17 cellular contexts compared by ENCODE assay signal in the genomic region with DNA sequence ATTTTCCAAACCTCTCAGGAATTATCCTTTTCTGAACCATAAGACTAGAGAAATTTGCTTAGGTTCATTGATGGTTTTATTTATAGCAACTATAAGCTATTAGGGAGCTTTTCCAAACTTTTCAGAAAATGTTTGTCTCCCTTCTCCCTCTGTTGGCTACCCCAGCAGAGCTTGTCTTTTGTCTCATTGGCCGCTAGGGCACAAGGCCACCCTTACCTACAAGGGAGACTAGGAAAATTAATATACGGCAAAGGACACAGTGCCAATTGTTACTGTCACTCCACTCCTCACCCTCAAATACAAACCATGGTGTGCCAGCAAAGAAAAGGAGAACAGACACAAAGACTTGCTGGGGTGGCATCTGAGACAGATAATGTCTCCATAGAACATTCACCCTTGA.
DNase-seq lines count a peak whose midpoint lies in the region; ATAC-seq and TF ChIP-seq lines count a peak whose summit lies in the region.
"Had no signal": no experiment of that assay in that cellular context is flagged by ENCODE, and none has a peak within 500 bp of the region (broad histone marks: within the 10 kb centered on the region; RNA-seq: fewer than 3 reads in every experiment).

No MANE protein-coding gene starts in this region.

- H3K4me2 ChIP-seq in SK-N-SH (no peak overlapping the region), hepatocyte (no peak overlapping the region)

- POLR2A ChIA-PET in SK-N-SH (lab: Yijun Ruan, JAX): no interaction called here

- TF ChIP-seq CTCF in SK-N-SH (IDR thresholded peaks at IDR 0.05) (peak; percentile 21; the same call in 1 of the 2 replicates), astrocyte of the cerebellum (IDR thresholded peaks at IDR 0.05; ENCODE audit: low read depth, low read length, missing control alignments) (peak; percentile 2), prostate gland (IDR thresholded peaks at IDR 0.05) (no peak), spleen (IDR thresholded peaks at IDR 0.05 in 8 of 11, conservative IDR thresholded peaks at IDR 0.05 in 3 of 11) (no peak), hepatocyte (IDR thresholded peaks at IDR 0.05; ENCODE audit: poor library complexity) (no peak)

- H3K27me3 ChIP-seq in SK-N-SH (ENCODE audit: insufficient read depth) (peaks cover 14% of the 10 kb centered on the region), prostate gland (replicated peaks; ENCODE audit: insufficient read depth) (peaks cover 2% of the 10 kb centered on the region), spleen (replicated peaks in 1 of 7) (peaks cover 0 to 16% (median 8%) of the 10 kb centered on the region in 7 donors), hepatocyte (peaks cover 21% of the 10 kb centered on the region)

- H4K20me1 ChIP-seq in SK-N-SH (ENCODE audit: insufficient read depth) (no peaks in the 10 kb centered on the region), hepatocyte (ENCODE audit: insufficient read depth, poor library complexity, severe bottlenecking) (no peaks in the 10 kb centered on the region)

- CTCF ChIA-PET in SK-N-SH (lab: Yijun Ruan, JAX): no interaction called here

- no peaks in the 10 kb centered on the region for H3K79me2 ChIP-seq in SK-N-SH (ENCODE audit: insufficient read depth)
- no peaks in the 10 kb centered on the region for H3K79me2 ChIP-seq in hepatocyte

- peaks cover 0 to 5% of the 10 kb centered on the region in 2 experiments; a peak in 1 of 4 replicates for H3K4me1 ChIP-seq in SK-N-SH (ENCODE audit: control insufficient read depth in 1 of 2, insufficient read depth in 2 of 2, low read depth in 1 of 2, low read length in 1 of 2)
- H3K4me1 ChIP-seq in prostate gland (replicated peaks): no peaks in the 10 kb centered on the region
- H3K4me1 ChIP-seq in spleen: no peaks in the 10 kb centered on the region
- no peaks in the 10 kb centered on the region for H3K4me1 ChIP-seq in hepatocyte (ENCODE audit: insufficient read depth)
- H3K4me1 ChIP-seq: SJSA1 had no signal

- ATAC-seq in SK-N-SH treated with all-trans-retinoic acid at 6 μM for 48 hours: no peak

- no peak for TF ChIP-seq RAD21 in SK-N-SH (IDR thresholded peaks at IDR 0.05; ENCODE audit: low read length)

- no peaks in the 10 kb centered on the region for H3F3A ChIP-seq in SK-N-SH (replicated peaks; ENCODE audit: insufficient read depth)

- no peak overlapping the region for H2AFZ ChIP-seq in SK-N-SH (ENCODE audit: low read depth)
- no peak overlapping the region for H2AFZ ChIP-seq in hepatocyte

- H3K27ac ChIP-seq in SK-N-SH (ENCODE audit: low read depth in 2 of 2, low read length in 1 of 2) (no peak overlapping the region), prostate gland (no peak overlapping the region), spleen (no peak overlapping the region), hepatocyte (no peak overlapping the region)
- H3K27ac ChIP-seq: SJSA1 had no signal

- no peak overlapping the region for H3K4me3 ChIP-seq in SK-N-SH (ENCODE audit: low read depth in 2 of 2, low read length in 1 of 2)
- no peak overlapping the region for H3K4me3 ChIP-seq in astrocyte of the cerebellum (ENCODE audit: low read depth, low read length)
- no peak overlapping the region for H3K4me3 ChIP-seq in prostate gland
- H3K4me3 ChIP-seq in spleen: no peak overlapping the region
- no peak overlapping the region for H3K4me3 ChIP-seq in hepatocyte
- H3K4me3 ChIP-seq: SJSA1 had no signal

- H3K36me3 ChIP-seq in SK-N-SH (replicated peaks in 1 of 2; ENCODE audit: control insufficient read depth in 1 of 2, insufficient read depth in 2 of 2, low read length in 1 of 2): no peaks in the 10 kb centered on the region
- no peaks in the 10 kb centered on the region for H3K36me3 ChIP-seq in prostate gland
- no peaks in the 10 kb centered on the region for H3K36me3 ChIP-seq in spleen
- H3K36me3 ChIP-seq in hepatocyte (replicated peaks; ENCODE audit: insufficient read depth, low read depth): no peaks in the 10 kb centered on the region
- H3K36me3 ChIP-seq: SJSA1 had no signal

- DNase-seq in SK-N-SH: no peak
- DNase-seq in HuH-7 (ENCODE audit: low spot score): peak; percentile 22
- no peak for DNase-seq in astrocyte of the cerebellum (ENCODE audit: low read depth)
- DNase-seq in prostate gland (ENCODE audit: low spot score): no peak
- no peak for DNase-seq in stimulated activated CD4-positive, alpha-beta T cell treated with anti-CD3 and anti-CD28 coated beads, Interleukin-1b, Interleukin-23, amount 100 ng/mL, for 48 hours
- no peak for DNase-seq in spleen
- no peak for DNase-seq in hepatocyte (ENCODE audit: low spot score)
- DNase-seq: CD4-positive, alpha-beta memory T cell; GF-D8; H7; KBM-7; NCI-H1417; NCI-H187; NCI-H2227 treated with DMSO at 0.1 percent for 48 hours; NCI-H524 had no signal

- TF ChIP-seq EP300 in SK-N-SH (IDR thresholded peaks at IDR 0.05; ENCODE audit: borderline replicate concordance in 1 of 2, low read depth in 1 of 2, low read length in 1 of 2): no peak

- H3K9me2 ChIP-seq in SK-N-SH (no peaks in the 10 kb centered on the region), hepatocyte (replicated peaks; ENCODE audit: insufficient read depth) (no peaks in the 10 kb centered on the region)

- H3K9me3 ChIP-seq in SK-N-SH (no peaks in the 10 kb centered on the region), prostate gland (no peaks in the 10 kb centered on the region), spleen (peaks cover 0 to 5% (median 0%) of the 10 kb centered on the region in 8 donors), hepatocyte (ENCODE audit: low read depth) (no peaks in the 10 kb centered on the region)
- H3K9me3 ChIP-seq: SJSA1 had no signal

- 24% methylated on average over 2 of the region's 2 CpGs for WGBS in SK-N-SH (ENCODE audit: low lambda C conversion rate)
- WGBS in prostate gland: 89% methylated on average over 2 of the region's 2 CpGs
- 70 to 93% (median 84%) methylated on average over 2 of the region's 2 CpGs for WGBS in spleen, 5 donors
- WGBS in hepatocyte (ENCODE audit: low lambda C conversion rate, missing lambda C conversion rate): 89% methylated on average over 2 of the region's 2 CpGs

- no peak overlapping the region for H3K9ac ChIP-seq in SK-N-SH

- intact Hi-C loops in prostate gland (cut with DNase I) (no loop called here), spleen (cut with DNase I; ENCODE audit: low total_unique reads) (no loop called here)

- TF ChIP-seq POLR2A in prostate gland (IDR thresholded peaks at IDR 0.05): no peak
- TF ChIP-seq POLR2A in spleen (IDR thresholded peaks at IDR 0.05): no peak

- in situ Hi-C loops in astrocyte of the cerebellum (cut with HindIII; ENCODE audit: low sequenced_read_pairs): no loop called here

TF ChIP-seq in SK-N-SH, 30 proteins besides CTCF, POLR2A, EP300 and RAD21 (continues in another document):
- TF ChIP-seq ELF1 (IDR thresholded peaks at IDR 0.05) (no peak), CHD2 (IDR thresholded peaks at IDR 0.05; ENCODE audit: low read length, partially characterized antibody) (no peak), ZBTB33 (IDR thresholded peaks at IDR 0.05; ENCODE audit: borderline replicate concordance, low read depth) (no peak), FOSL2 (IDR thresholded peaks at IDR 0.05; ENCODE audit: borderline replicate concordance, low read depth) (no peak), RFX5 (IDR thresholded peaks at IDR 0.05; ENCODE audit: low read length) (no peak), TCF12 (IDR thresholded peaks at IDR 0.05) (no peak)

TF ChIP-seq in SK-N-SH treated with all-trans-retinoic acid at 6 μM for 48 hours, 23 proteins besides CTCF, POLR2A, EP300 and RAD21 (continues in another document):
- no peak for TF ChIP-seq SNAI2 (CRISPR knock-in tag; IDR thresholded peaks at IDR 0.05)
- TF ChIP-seq TSHZ2 (CRISPR knock-in tag; IDR thresholded peaks at IDR 0.05): no peak
- no peak for TF ChIP-seq PPARA (CRISPR knock-in tag; IDR thresholded peaks at IDR 0.05; ENCODE audit: borderline replicate concordance)
- no peak for TF ChIP-seq OSR1 (CRISPR knock-in tag; IDR thresholded peaks at IDR 0.05)
- no peak for TF ChIP-seq ARNTL (CRISPR knock-in tag; IDR thresholded peaks at IDR 0.05; ENCODE audit: borderline replicate concordance, low read depth)
- TF ChIP-seq, protein P1, sequence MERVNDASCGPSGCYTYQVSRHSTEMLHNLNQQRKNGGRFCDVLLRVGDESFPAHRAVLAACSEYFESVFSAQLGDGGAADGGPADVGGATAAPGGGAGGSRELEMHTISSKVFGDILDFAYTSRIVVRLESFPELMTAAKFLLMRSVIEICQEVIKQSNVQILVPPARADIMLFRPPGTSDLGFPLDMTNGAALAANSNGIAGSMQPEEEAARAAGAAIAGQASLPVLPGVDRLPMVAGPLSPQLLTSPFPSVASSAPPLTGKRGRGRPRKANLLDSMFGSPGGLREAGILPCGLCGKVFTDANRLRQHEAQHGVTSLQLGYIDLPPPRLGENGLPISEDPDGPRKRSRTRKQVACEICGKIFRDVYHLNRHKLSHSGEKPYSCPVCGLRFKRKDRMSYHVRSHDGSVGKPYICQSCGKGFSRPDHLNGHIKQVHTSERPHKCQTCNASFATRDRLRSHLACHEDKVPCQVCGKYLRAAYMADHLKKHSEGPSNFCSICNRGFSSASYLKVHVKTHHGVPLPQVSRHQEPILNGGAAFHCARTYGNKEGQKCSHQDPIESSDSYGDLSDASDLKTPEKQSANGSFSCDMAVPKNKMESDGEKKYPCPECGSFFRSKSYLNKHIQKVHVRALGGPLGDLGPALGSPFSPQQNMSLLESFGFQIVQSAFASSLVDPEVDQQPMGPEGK (CRISPR knock-in tag; IDR thresholded peaks at IDR 0.05; ENCODE audit: borderline replicate concordance): no peak
- no peak for TF ChIP-seq ZC3H10 (CRISPR knock-in tag; IDR thresholded peaks at IDR 0.05)

Comparison
In these comparisons a context has a peak if more than half of its experiments do, and no peak if none do; other contexts are left out.
1. CTCF ChIP-seq: peak in SK-N-SH (single experiment) and astrocyte of the cerebellum (single experiment); none in prostate gland (0 of 4), spleen (0 of 11) and hepatocyte (single experiment).